2 cellular contexts compared by ENCODE assay signal in genomic region chr6:13877116-13877515, GRCh38.
A peak's percentile ranks its signal among the peaks of the same experiment; 100 is the strongest.
TF ChIP-seq lines count a peak whose summit lies in the region.

No MANE protein-coding gene starts in this region.

TF ChIP-seq in HEK293, 187 proteins besides CTCF, POLR2A, EP300 and RAD21 (continued from another document):
- TF ChIP-seq PRDM1 (tag by site-specific recombination; IDR thresholded peaks at IDR 0.05) = no peak
- no peak for TF ChIP-seq ZBTB10 (tag by site-specific recombination; IDR thresholded peaks at IDR 0.05)
- 0 out of 2 replicates have a peak, but pooled peaks have one; percentile 27 for TF ChIP-seq EGR2 (tag by site-specific recombination; IDR thresholded peaks at IDR 0.05; ENCODE audit: low read depth)
- no peak for TF ChIP-seq PRDM10 (tag by site-specific recombination; IDR thresholded peaks at IDR 0.05)
- TF ChIP-seq ZNF830 (tag by site-specific recombination; IDR thresholded peaks at IDR 0.05; ENCODE audit: low read depth) = no peak
- no peak for TF ChIP-seq ZNF211 (tag by site-specific recombination; IDR thresholded peaks at IDR 0.05; ENCODE audit: low read depth)
TF ChIP-seq in HEK293: peak in this region for 2.

TF ChIP-seq in K562, 482 proteins besides CTCF, POLR2A, EP300 and RAD21:
- 0 out of 2 replicates have a peak, but pooled peaks have one; percentile 22 for TF ChIP-seq JUND (IDR thresholded peaks at IDR 0.05; ENCODE audit: borderline replicate concordance, low read depth, low read length)
- no peak for TF ChIP-seq JUND (tag; IDR thresholded peaks at IDR 0.05; ENCODE audit: borderline replicate concordance, low read depth, low read length)
- no peak for TF ChIP-seq ARNT (IDR thresholded peaks at IDR 0.05)
- peak; percentile 88 for TF ChIP-seq EGR1 (conservative IDR thresholded peaks at IDR 0.05)
- no peak for TF ChIP-seq HDAC8 (tag; IDR thresholded peaks at IDR 0.05)
- TF ChIP-seq, protein P1, sequence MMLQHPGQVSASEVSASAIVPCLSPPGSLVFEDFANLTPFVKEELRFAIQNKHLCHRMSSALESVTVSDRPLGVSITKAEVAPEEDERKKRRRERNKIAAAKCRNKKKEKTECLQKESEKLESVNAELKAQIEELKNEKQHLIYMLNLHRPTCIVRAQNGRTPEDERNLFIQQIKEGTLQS (IDR thresholded peaks at IDR 0.05) = 0 out of 2 replicates have a peak, but pooled peaks have one; percentile 8
- TF ChIP-seq, protein P1 (CRISPR knock-in tag; conservative IDR thresholded peaks at IDR 0.05) = no peak
- 0 out of 2 replicates have a peak, but pooled peaks have one; percentile 11 for TF ChIP-seq EHMT2 (IDR thresholded peaks at IDR 0.05)
- TF ChIP-seq, protein P2, sequence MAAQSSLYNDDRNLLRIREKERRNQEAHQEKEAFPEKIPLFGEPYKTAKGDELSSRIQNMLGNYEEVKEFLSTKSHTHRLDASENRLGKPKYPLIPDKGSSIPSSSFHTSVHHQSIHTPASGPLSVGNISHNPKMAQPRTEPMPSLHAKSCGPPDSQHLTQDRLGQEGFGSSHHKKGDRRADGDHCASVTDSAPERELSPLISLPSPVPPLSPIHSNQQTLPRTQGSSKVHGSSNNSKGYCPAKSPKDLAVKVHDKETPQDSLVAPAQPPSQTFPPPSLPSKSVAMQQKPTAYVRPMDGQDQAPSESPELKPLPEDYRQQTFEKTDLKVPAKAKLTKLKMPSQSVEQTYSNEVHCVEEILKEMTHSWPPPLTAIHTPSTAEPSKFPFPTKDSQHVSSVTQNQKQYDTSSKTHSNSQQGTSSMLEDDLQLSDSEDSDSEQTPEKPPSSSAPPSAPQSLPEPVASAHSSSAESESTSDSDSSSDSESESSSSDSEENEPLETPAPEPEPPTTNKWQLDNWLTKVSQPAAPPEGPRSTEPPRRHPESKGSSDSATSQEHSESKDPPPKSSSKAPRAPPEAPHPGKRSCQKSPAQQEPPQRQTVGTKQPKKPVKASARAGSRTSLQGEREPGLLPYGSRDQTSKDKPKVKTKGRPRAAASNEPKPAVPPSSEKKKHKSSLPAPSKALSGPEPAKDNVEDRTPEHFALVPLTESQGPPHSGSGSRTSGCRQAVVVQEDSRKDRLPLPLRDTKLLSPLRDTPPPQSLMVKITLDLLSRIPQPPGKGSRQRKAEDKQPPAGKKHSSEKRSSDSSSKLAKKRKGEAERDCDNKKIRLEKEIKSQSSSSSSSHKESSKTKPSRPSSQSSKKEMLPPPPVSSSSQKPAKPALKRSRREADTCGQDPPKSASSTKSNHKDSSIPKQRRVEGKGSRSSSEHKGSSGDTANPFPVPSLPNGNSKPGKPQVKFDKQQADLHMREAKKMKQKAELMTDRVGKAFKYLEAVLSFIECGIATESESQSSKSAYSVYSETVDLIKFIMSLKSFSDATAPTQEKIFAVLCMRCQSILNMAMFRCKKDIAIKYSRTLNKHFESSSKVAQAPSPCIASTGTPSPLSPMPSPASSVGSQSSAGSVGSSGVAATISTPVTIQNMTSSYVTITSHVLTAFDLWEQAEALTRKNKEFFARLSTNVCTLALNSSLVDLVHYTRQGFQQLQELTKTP (IDR thresholded peaks at IDR 0.05; ENCODE audit: low read depth in 1 of 2, partially characterized antibody in 2 of 2) = no peak
- TF ChIP-seq XRCC4 (IDR thresholded peaks at IDR 0.05; ENCODE audit: extremely low read depth, insufficient read depth, insufficient read length) = no peak
- TF ChIP-seq POU5F1 (IDR thresholded peaks at IDR 0.05; ENCODE audit: borderline replicate concordance, low read depth, low read length, partially characterized antibody) = no peak
- TF ChIP-seq, protein P3, sequence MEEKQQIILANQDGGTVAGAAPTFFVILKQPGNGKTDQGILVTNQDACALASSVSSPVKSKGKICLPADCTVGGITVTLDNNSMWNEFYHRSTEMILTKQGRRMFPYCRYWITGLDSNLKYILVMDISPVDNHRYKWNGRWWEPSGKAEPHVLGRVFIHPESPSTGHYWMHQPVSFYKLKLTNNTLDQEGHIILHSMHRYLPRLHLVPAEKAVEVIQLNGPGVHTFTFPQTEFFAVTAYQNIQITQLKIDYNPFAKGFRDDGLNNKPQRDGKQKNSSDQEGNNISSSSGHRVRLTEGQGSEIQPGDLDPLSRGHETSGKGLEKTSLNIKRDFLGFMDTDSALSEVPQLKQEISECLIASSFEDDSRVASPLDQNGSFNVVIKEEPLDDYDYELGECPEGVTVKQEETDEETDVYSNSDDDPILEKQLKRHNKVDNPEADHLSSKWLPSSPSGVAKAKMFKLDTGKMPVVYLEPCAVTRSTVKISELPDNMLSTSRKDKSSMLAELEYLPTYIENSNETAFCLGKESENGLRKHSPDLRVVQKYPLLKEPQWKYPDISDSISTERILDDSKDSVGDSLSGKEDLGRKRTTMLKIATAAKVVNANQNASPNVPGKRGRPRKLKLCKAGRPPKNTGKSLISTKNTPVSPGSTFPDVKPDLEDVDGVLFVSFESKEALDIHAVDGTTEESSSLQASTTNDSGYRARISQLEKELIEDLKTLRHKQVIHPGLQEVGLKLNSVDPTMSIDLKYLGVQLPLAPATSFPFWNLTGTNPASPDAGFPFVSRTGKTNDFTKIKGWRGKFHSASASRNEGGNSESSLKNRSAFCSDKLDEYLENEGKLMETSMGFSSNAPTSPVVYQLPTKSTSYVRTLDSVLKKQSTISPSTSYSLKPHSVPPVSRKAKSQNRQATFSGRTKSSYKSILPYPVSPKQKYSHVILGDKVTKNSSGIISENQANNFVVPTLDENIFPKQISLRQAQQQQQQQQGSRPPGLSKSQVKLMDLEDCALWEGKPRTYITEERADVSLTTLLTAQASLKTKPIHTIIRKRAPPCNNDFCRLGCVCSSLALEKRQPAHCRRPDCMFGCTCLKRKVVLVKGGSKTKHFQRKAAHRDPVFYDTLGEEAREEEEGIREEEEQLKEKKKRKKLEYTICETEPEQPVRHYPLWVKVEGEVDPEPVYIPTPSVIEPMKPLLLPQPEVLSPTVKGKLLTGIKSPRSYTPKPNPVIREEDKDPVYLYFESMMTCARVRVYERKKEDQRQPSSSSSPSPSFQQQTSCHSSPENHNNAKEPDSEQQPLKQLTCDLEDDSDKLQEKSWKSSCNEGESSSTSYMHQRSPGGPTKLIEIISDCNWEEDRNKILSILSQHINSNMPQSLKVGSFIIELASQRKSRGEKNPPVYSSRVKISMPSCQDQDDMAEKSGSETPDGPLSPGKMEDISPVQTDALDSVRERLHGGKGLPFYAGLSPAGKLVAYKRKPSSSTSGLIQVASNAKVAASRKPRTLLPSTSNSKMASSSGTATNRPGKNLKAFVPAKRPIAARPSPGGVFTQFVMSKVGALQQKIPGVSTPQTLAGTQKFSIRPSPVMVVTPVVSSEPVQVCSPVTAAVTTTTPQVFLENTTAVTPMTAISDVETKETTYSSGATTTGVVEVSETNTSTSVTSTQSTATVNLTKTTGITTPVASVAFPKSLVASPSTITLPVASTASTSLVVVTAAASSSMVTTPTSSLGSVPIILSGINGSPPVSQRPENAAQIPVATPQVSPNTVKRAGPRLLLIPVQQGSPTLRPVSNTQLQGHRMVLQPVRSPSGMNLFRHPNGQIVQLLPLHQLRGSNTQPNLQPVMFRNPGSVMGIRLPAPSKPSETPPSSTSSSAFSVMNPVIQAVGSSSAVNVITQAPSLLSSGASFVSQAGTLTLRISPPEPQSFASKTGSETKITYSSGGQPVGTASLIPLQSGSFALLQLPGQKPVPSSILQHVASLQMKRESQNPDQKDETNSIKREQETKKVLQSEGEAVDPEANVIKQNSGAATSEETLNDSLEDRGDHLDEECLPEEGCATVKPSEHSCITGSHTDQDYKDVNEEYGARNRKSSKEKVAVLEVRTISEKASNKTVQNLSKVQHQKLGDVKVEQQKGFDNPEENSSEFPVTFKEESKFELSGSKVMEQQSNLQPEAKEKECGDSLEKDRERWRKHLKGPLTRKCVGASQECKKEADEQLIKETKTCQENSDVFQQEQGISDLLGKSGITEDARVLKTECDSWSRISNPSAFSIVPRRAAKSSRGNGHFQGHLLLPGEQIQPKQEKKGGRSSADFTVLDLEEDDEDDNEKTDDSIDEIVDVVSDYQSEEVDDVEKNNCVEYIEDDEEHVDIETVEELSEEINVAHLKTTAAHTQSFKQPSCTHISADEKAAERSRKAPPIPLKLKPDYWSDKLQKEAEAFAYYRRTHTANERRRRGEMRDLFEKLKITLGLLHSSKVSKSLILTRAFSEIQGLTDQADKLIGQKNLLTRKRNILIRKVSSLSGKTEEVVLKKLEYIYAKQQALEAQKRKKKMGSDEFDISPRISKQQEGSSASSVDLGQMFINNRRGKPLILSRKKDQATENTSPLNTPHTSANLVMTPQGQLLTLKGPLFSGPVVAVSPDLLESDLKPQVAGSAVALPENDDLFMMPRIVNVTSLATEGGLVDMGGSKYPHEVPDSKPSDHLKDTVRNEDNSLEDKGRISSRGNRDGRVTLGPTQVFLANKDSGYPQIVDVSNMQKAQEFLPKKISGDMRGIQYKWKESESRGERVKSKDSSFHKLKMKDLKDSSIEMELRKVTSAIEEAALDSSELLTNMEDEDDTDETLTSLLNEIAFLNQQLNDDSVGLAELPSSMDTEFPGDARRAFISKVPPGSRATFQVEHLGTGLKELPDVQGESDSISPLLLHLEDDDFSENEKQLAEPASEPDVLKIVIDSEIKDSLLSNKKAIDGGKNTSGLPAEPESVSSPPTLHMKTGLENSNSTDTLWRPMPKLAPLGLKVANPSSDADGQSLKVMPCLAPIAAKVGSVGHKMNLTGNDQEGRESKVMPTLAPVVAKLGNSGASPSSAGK (IDR thresholded peaks at IDR 0.05) = no peak
